Comparison of ENCODE assay signal across 9 cellular contexts in the genomic region with DNA sequence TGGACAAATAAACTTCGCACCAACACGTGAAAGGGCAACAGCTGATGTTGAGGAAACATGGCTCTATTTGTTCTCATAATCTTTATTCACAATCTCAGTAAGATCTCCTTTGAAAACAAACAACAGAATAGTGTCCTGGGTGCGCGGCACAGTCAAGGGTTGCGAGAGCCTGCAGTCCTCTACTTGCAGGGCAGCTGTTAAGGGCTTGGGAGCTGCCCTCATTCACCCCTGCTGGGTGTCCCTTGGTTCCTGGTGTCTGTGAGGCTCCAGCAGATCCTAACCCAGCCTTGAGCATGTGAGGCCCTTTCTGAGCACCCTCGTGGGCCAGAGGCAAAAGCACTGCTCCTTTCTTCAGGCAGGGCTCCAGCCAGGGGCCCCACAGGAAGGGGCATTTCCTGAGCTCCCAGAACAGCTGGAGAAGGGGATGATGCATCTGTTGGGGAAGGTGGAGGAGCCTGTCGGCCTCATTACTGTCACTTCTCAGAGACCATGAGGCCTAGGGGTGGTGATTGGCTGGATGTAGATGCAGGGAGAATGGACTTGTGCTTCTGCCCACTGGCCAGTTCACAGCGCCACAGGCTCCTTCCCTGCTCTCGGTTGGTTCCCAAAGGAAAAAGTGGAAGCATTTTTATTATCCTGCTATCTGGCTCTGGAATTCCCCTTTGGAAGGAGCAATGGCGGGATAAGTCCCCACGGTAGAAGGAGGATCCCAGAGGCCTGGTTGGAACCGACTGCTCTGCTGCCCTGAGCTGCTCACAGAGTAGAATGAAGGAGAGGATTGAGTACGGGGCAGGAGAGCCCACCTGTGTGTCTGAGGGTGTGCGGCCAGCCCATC. TPM values are rescaled to one million over a fixed set of nuclear protein-coding genes. Genes with fewer than 3 reads are reported as not detected.
A peak's percentile ranks its signal among the peaks of the same experiment; 100 is the strongest.
DNase-seq lines count a peak whose midpoint lies in the region; TF ChIP-seq lines count a peak whose summit lies in the region.
"Had no signal": no experiment of that assay in that cellular context is flagged by ENCODE, and none has a peak within 500 bp of the region (broad histone marks: within the 10 kb centered on the region; RNA-seq: fewer than 3 reads in every experiment).

No MANE protein-coding gene starts in this region.

- peak; percentile 4 for DNase-seq in Ammon's horn (ENCODE audit: low spot score)
- DNase-seq in DMS 273 treated with DMSO at 0.1 percent for 48 hours (lab: John Stamatoyannopoulos, UW) = peak; percentile 31
- DNase-seq in myocyte (ENCODE audit: low read depth) = peak; percentile 41
- no peak for DNase-seq in DMS79 treated with DMSO at 0.1 percent for 48 hours (lab: John Stamatoyannopoulos, UW)
- no peak for DNase-seq in SIG-M5 (lab: John Stamatoyannopoulos, UW)
- no peak for DNase-seq in cerebellum (ENCODE audit: low spot score)
- no peak for DNase-seq in kidney glomerular epithelial cell (lab: John Stamatoyannopoulos, UW)
- DNase-seq: NCI-H187 treated with DMSO at 0.1 percent for 48 hours had no signal

- peak overlapping the region; percentile 82 for H3K27ac ChIP-seq in VCaP

- TF ChIP-seq CTCF in VCaP (conservative IDR thresholded peaks at IDR 0.05) = no peak

RNA-seq across cellular contexts. Expression of a gene that starts 51.9 kb away (rescaled TPM):
- 51.9 and 61.2 TPM in 2 replicates for total RNA-seq in myocyte
- polyA plus RNA-seq in myocyte (2012) = 28.0 TPM
- total RNA-seq in cerebellum = 28.9 TPM

Comparison
In these comparisons a context has a peak if more than half of its experiments do, and no peak if none do; other contexts are left out.
1. DNase-seq: peak in Ammon's horn (single experiment), DMS 273 treated with DMSO at 0.1 percent for 48 hours (single experiment) and myocyte (single experiment); none in DMS79 treated with DMSO at 0.1 percent for 48 hours (single experiment), SIG-M5 (single experiment), cerebellum (single experiment) and kidney glomerular epithelial cell (single experiment).